ENCODE assay signal across 14 cellular contexts in genomic region chr4:23305026-23305425, GRCh38.
A peak's percentile ranks its signal among the peaks of the same experiment; 100 is the strongest.
DNase-seq lines count a peak whose midpoint lies in the region; ATAC-seq, FAIRE-seq and TF ChIP-seq lines count a peak whose summit lies in the region.
"Had no signal": no experiment of that assay in that cellular context is flagged by ENCODE, and none has a peak within 500 bp of the region (broad histone marks: within the 10 kb centered on the region; RNA-seq: fewer than 3 reads in every experiment).

No MANE protein-coding gene starts in this region.

- no peak for TF ChIP-seq POLR2A in GM12878 (IDR thresholded peaks at IDR 0.05; ENCODE audit: low read depth, low read length)

- TF ChIP-seq RAD21 in GM12878 (IDR thresholded peaks at IDR 0.05; ENCODE audit: insufficient read depth, low read depth, low read length) = no peak

- H3K27ac ChIP-seq in GM12878 (ENCODE audit: control insufficient read depth, insufficient read depth) (no peak overlapping the region), substantia nigra (ENCODE audit: low read depth, low read length, poor library complexity, severe bottlenecking) (no peak overlapping the region)
- H3K27ac ChIP-seq: lower lobe of right lung, parathyroid adenoma had no signal

- H3K79me2 ChIP-seq in GM12878 (ENCODE audit: control insufficient read depth, insufficient read depth, low read length) = no peaks in the 10 kb centered on the region
- H3K79me2 ChIP-seq: parathyroid adenoma had no signal

- TF ChIP-seq CTCF in GM12878 (IDR thresholded peaks at IDR 0.05 in 2 of 3, conservative IDR thresholded peaks at IDR 0.05 in 1 of 3; ENCODE audit: control insufficient read depth in 2 of 3, extremely low read depth in 1 of 3, insufficient read depth in 1 of 3, low read depth in 3 of 3, low read length in 3 of 3) = no peak

- in situ Hi-C loops in GM12878 (cut with MboI) = no loop called here

- 0 out of 2 replicates have a peak overlapping the region, but pooled peaks have one; percentile 13 for H3K4me2 ChIP-seq in GM12878 (ENCODE audit: control insufficient read depth, insufficient read depth)

- no peak for TF ChIP-seq EP300 in GM12878 (IDR thresholded peaks at IDR 0.05; ENCODE audit: borderline replicate concordance in 1 of 2, control insufficient read depth in 1 of 2, low read depth in 2 of 2, low read length in 2 of 2)

- no TSS peak for BruUV-seq in GM12878 (replicated peaks; lab: Mats Ljungman, UMichigan)

- CTCF ChIA-PET in GM12878 (lab: Yijun Ruan, JAX) = interaction anchor here (0.7 to 2.4 kb wide), 6 partner anchors 16 to 610 kb away, joined by 3 to 6 read pairs (median 3); no protein-coding TSS in a partner anchor

- WGBS in GM12878 (ENCODE audit: insufficient coverage, insufficient replicate concordance, low lambda C conversion rate, missing lambda C conversion rate) = 32% methylated on average over 1 of the region's 1 CpG

- no peaks in the 10 kb centered on the region for H4K20me1 ChIP-seq in GM12878 (ENCODE audit: control insufficient read depth, insufficient read depth)

- H3K9me3 ChIP-seq in GM12878 (replicated peaks; ENCODE audit: control insufficient read depth, insufficient read depth, low read length) = no peaks in the 10 kb centered on the region
- H3K9me3 ChIP-seq: lower lobe of right lung had no signal

- peak overlapping the region; percentile 71 for H2AFZ ChIP-seq in GM12878 (ENCODE audit: control insufficient read depth, low read depth, low read length)
- H2AFZ ChIP-seq: parathyroid adenoma had no signal

- H3K4me1 ChIP-seq in GM12878 (ENCODE audit: control insufficient read depth, insufficient read depth, low read length) = no peaks in the 10 kb centered on the region
- H3K4me1 ChIP-seq: lower lobe of right lung, parathyroid adenoma had no signal

- DNase-seq in NOMO-1 treated with DMSO at 0.1 percent for 48 hours (lab: John Stamatoyannopoulos, UW; ENCODE audit: unreplicated experiment) (peak; percentile 26), NOMO-1 treated with dmso at 0.1 percent for 144 hours (lab: John Stamatoyannopoulos, UW; ENCODE audit: unreplicated experiment) (no peak), M059J (ENCODE audit: low read depth) (peak; percentile 49), GM12878 (ENCODE audit: low read depth, low spot score) (no peak), urothelium cell line (ENCODE audit: low spot score) (peak; percentile 4), NCI-H774 (lab: John Stamatoyannopoulos, UW) (no peak), substantia nigra (lab: John Stamatoyannopoulos, UW) (no peak)
- DNase-seq: activated CD4-positive, alpha-beta memory T cell treated with anti-CD3 and anti-CD28 coated beads for 36 hours; lower lobe of right lung; NCI-H1092; NCI-H748 treated with DMSO at 0.1 percent for 48 hours had no signal

- H3K36me3 ChIP-seq in GM12878 (ENCODE audit: control insufficient read depth in 2 of 2, insufficient read depth in 2 of 2, low read length in 1 of 2) = no peaks in the 10 kb centered on the region
- H3K36me3 ChIP-seq: lower lobe of right lung had no signal

- H3K9ac ChIP-seq in GM12878 (ENCODE audit: control insufficient read depth, insufficient read depth, low read length) = no peak overlapping the region
- H3K9ac ChIP-seq: parathyroid adenoma had no signal

- POLR2A ChIA-PET in GM12878 (lab: Charles Lee) = interaction anchor here (1.5 kb wide), 1 partner anchor 15 kb away, joined by 7 read pairs; no protein-coding TSS in a partner anchor

- 0 out of 2 replicates have a peak overlapping the region, but pooled peaks have one; percentile 32 for H3K4me3 ChIP-seq in GM12878
- H3K4me3 ChIP-seq: lower lobe of right lung had no signal

- RAD21 ChIA-PET in GM12878 (lab: Charles Lee; ENCODE audit: unreplicated experiment) = interaction anchor here (1.0 to 1.3 kb wide), 2 partner anchors 29 to 169 kb away, joined by 3 to 4 read pairs; no protein-coding TSS in a partner anchor

- no peaks in the 10 kb centered on the region for H3K27me3 ChIP-seq in GM12878 (replicated peaks in 1 of 2; ENCODE audit: control insufficient read depth in 2 of 2, insufficient read depth in 2 of 2, low read length in 1 of 2)

- FAIRE-seq in GM12878 (lab: Jason Lieb, UNC) (no peak), urothelium cell line (lab: Jason Lieb, UNC) (no peak)

- ATAC-seq in GM12878 = peak; percentile 80
- no peak for ATAC-seq in HG03045 (IDR thresholded peaks at IDR 0.05; ENCODE audit: unreplicated experiment)
- ATAC-seq: HCT116, lower lobe of right lung had no signal

- SMC1A ChIA-PET in GM12878 (lab: Charles Lee; ENCODE audit: uncharacterized antibody, unreplicated experiment) = interaction anchor here (0.7 to 5.2 kb wide), 8 partner anchors 11 to 191 kb away, joined by 3 to 44 read pairs (median 4); no protein-coding TSS in a partner anchor

- intact Hi-C loops in GM12878 (cut with micrococcal nuclease; ENCODE audit: unreplicated experiment) = no loop called here

TF ChIP-seq in GM12878, 131 proteins besides CTCF, POLR2A, EP300 and RAD21:
- TF ChIP-seq CBX5 (IDR thresholded peaks at IDR 0.05; ENCODE audit: low read depth) = no peak
- TF ChIP-seq NR2C1 (IDR thresholded peaks at IDR 0.05) = peak; percentile 78
- TF ChIP-seq SREBF1 (IDR thresholded peaks at IDR 0.05; ENCODE audit: low read length) = no peak
- no peak for TF ChIP-seq NRF1 (conservative IDR thresholded peaks at IDR 0.05; ENCODE audit: low read depth, low read length)
- 0 out of 2 replicates have a peak, but pooled peaks have one; percentile 15 for TF ChIP-seq MTA2 (IDR thresholded peaks at IDR 0.05; ENCODE audit: low read depth)
- no peak for TF ChIP-seq POU2F2 (IDR thresholded peaks at IDR 0.05; ENCODE audit: borderline replicate concordance, low read depth, low read length)

Comparison
In these comparisons a context has a peak if more than half of its experiments do, and no peak if none do; other contexts are left out.
1. DNase-seq: peak in NOMO-1 treated with DMSO at 0.1 percent for 48 hours (single experiment), M059J (single experiment) and urothelium cell line (single experiment); none in NOMO-1 treated with dmso at 0.1 percent for 144 hours (single experiment), GM12878 (single experiment), NCI-H774 (single experiment) and substantia nigra (0 of 49).